ENCODE assay signal across 12 cellular contexts in the genomic region with DNA sequence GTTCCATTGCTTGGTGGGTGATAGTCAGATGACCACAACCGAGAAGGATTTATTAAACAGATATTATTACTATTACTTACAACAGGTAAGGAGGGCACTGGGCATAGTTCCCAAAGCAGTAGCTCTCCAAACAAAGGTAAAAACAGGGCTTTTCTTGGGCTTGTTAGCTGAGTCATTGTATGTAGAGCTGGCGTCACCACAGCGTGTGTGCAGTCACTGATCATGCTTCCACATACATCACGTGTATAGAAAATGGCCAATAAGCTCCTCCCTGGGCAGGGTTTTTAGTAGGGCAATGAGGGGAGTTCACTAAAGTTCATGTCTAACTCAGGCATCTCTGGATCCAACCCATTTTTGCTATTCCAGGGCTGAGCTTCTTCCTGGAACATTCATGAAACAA. TPM values are rescaled to one million over a fixed set of nuclear protein-coding genes. Genes with fewer than 3 reads are reported as not detected.
"Had no signal": no experiment of that assay in that cellular context is flagged by ENCODE, and none has a peak within 500 bp of the region (broad histone marks: within the 10 kb centered on the region; RNA-seq: fewer than 3 reads in every experiment).

No MANE protein-coding gene starts in this region.

- H3K4me2 ChIP-seq: GM23338 had no signal

- H3K9me3 ChIP-seq: HAP-1 had no signal

- FAIRE-seq: H1, H54 had no signal

- H3K9ac ChIP-seq: GM23248 had no signal

- H2AFZ ChIP-seq: GM23248, GM23338 had no signal

- H3K27ac ChIP-seq: GM23248 had no signal

- H3K36me3 ChIP-seq: HAP-1 had no signal

- DNase-seq: GM23248, GOT3, H7, H9, HCEC 1CT, HFFc6 had no signal

- ATAC-seq: GM23338, HCT116 had no signal

- H3K4me3 ChIP-seq: GM23248, GM23338, HAP-1 had no signal

RNA-seq across cellular contexts. Expression of a gene that starts 5.8 kb away (rescaled TPM):
- total RNA-seq: GM23248, GM23338, H1, H4, H7, H9, HFFc6 had no signal
- polyA plus RNA-seq: GM23248, GM23338, H1 had no signal
